1 cellular context compared by ENCODE assay signal in genomic region chr6:36442671-36443497, GRCh38.
TF ChIP-seq lines count a peak whose summit lies in the region.

Gene KCTD20, plus strand, starts transcription at chr6:36443000. Its CDS starts 27,098 bp downstream, at chr6:36470098.
Gene PXT1, minus strand, starts transcription at chr6:36442854. Its CDS starts 16,772 bp downstream, at chr6:36426082.

TF ChIP-seq in HepG2, 621 proteins besides CTCF, POLR2A, EP300 and RAD21 (continued from another document and continues in another):
- peak; percentile 52; the same call in 1 of the 2 replicates for TF ChIP-seq ZNF710 (CRISPR knock-in tag; IDR thresholded peaks at IDR 0.05; ENCODE audit: borderline replicate concordance)
- peak; percentile 86 for TF ChIP-seq YY1 (IDR thresholded peaks at IDR 0.05; ENCODE audit: insufficient read depth, insufficient replicate concordance, low read depth, low read length)
- no peak for TF ChIP-seq TRIM22 (IDR thresholded peaks at IDR 0.05)
- TF ChIP-seq MATR3 (CRISPR knock-in tag; IDR thresholded peaks at IDR 0.05), result no peak
- peak; percentile 98 for TF ChIP-seq HBP1 (CRISPR knock-in tag; IDR thresholded peaks at IDR 0.05; ENCODE audit: low read depth)
- TF ChIP-seq PBX2 (CRISPR knock-in tag; IDR thresholded peaks at IDR 0.05), result no peak
- peak; percentile 57; the same call in 1 of the 2 replicates for TF ChIP-seq SIN3B (IDR thresholded peaks at IDR 0.05; ENCODE audit: low read length)
- TF ChIP-seq PAXIP1 (CRISPR knock-in tag; conservative IDR thresholded peaks at IDR 0.05), result peak; percentile 32; the same call in 1 of the 2 replicates
- TF ChIP-seq SRSF4 (IDR thresholded peaks at IDR 0.05; ENCODE audit: low read depth, low read length, poor library complexity, severe bottlenecking), result peak; percentile 47
- TF ChIP-seq RELA (CRISPR knock-in tag; IDR thresholded peaks at IDR 0.05), result no peak
- TF ChIP-seq ZNF674 (CRISPR knock-in tag; IDR thresholded peaks at IDR 0.05; ENCODE audit: low read depth), result peak; percentile 45; the same call in 1 of the 2 replicates
- TF ChIP-seq TCF7L2 (IDR thresholded peaks at IDR 0.05; ENCODE audit: low read depth, low read length), result no peak
- no peak for TF ChIP-seq SMAD3 (CRISPR knock-in tag; IDR thresholded peaks at IDR 0.05)
- peak; percentile 22; the same call in 1 of the 2 replicates for TF ChIP-seq RFXAP (CRISPR knock-in tag; IDR thresholded peaks at IDR 0.05; ENCODE audit: borderline replicate concordance)
- TF ChIP-seq ZNF562 (CRISPR knock-in tag; IDR thresholded peaks at IDR 0.05; ENCODE audit: borderline replicate concordance), result no peak; the same call in 1 of the 2 replicates
- no peak for TF ChIP-seq PHB2 (IDR thresholded peaks at IDR 0.05; ENCODE audit: partially characterized antibody)
- peak; percentile 84 for TF ChIP-seq POGK (CRISPR knock-in tag; conservative IDR thresholded peaks at IDR 0.05)
- TF ChIP-seq ZNF737 (CRISPR knock-in tag; IDR thresholded peaks at IDR 0.05; ENCODE audit: borderline replicate concordance), result no peak
- TF ChIP-seq HNF4A (CRISPR knock-in tag; IDR thresholded peaks at IDR 0.05), result peak; percentile 29
- no peak for TF ChIP-seq ZBTB4 (CRISPR knock-in tag; IDR thresholded peaks at IDR 0.05; ENCODE audit: borderline replicate concordance)
- TF ChIP-seq THAP11 (CRISPR knock-in tag; IDR thresholded peaks at IDR 0.05), result peak; percentile 85
- peak; percentile 82 for TF ChIP-seq HDAC1 (CRISPR knock-in tag; IDR thresholded peaks at IDR 0.05)
- peak; percentile 55; the same call in 1 of the 2 replicates for TF ChIP-seq ZNF512B (CRISPR knock-in tag; IDR thresholded peaks at IDR 0.05; ENCODE audit: borderline replicate concordance)
- TF ChIP-seq PHF5A (CRISPR knock-in tag; IDR thresholded peaks at IDR 0.05; ENCODE audit: low read depth, unreplicated experiment), result no peak
- peak; percentile 61; the same call in 1 of the 2 replicates for TF ChIP-seq ZNF558 (CRISPR knock-in tag; IDR thresholded peaks at IDR 0.05; ENCODE audit: borderline replicate concordance)
- no peak for TF ChIP-seq ZNF383 (CRISPR knock-in tag; IDR thresholded peaks at IDR 0.05; ENCODE audit: borderline replicate concordance)
- TF ChIP-seq REL (CRISPR knock-in tag; conservative IDR thresholded peaks at IDR 0.05), result 0 out of 2 replicates have a peak, but pooled peaks have one; percentile 43
- no peak for TF ChIP-seq ADNP (CRISPR knock-in tag; IDR thresholded peaks at IDR 0.05)
- no peak; the same call in 1 of the 2 replicates for TF ChIP-seq ZBTB1 (CRISPR knock-in tag; IDR thresholded peaks at IDR 0.05; ENCODE audit: borderline replicate concordance)
- peak; percentile 94 for TF ChIP-seq PPARG (CRISPR knock-in tag; conservative IDR thresholded peaks at IDR 0.05)
- TF ChIP-seq ZNF772 (CRISPR knock-in tag; IDR thresholded peaks at IDR 0.05), result peak; percentile 95; the same call in 1 of the 2 replicates
- TF ChIP-seq RFX5 (IDR thresholded peaks at IDR 0.05; ENCODE audit: low read depth, low read length), result no peak
- TF ChIP-seq STAG1 (CRISPR knock-in tag; IDR thresholded peaks at IDR 0.05), result peak; percentile 3
- no peak; the same call in 1 of the 2 replicates for TF ChIP-seq ZNF776 (CRISPR knock-in tag; IDR thresholded peaks at IDR 0.05)
- TF ChIP-seq ZBTB8A (CRISPR knock-in tag; IDR thresholded peaks at IDR 0.05; ENCODE audit: borderline replicate concordance, low read depth), result no peak; the same call in 1 of the 2 replicates
